8 cellular contexts compared by ENCODE assay signal in genomic region chr1:209248649-209249279, GRCh38.
DNase-seq lines count a peak whose midpoint lies in the region; ATAC-seq, FAIRE-seq and TF ChIP-seq lines count a peak whose summit lies in the region.

No MANE protein-coding gene starts in this region.

- TF ChIP-seq CTCF in GM12875 (IDR thresholded peaks at IDR 0.05; ENCODE audit: borderline replicate concordance, insufficient read depth, low read depth, low read length): peak; percentile 76
- TF ChIP-seq CTCF in brain microvascular endothelial cell (IDR thresholded peaks at IDR 0.05; ENCODE audit: low read depth, low read length, missing control alignments): peak; percentile 86
- TF ChIP-seq CTCF in keratinocyte (optimal IDR thresholded peaks at IDR 0.05 in 1 of 3, IDR thresholded peaks at IDR 0.05 in 1 of 3, conservative IDR thresholded peaks at IDR 0.05 in 1 of 3; ENCODE audit: extremely low read depth in 1 of 3, insufficient read depth in 2 of 3, low read length in 3 of 3): peak; percentile 76 to 94 (median 79)

- no peaks in the 10 kb centered on the region for H3K27me3 ChIP-seq in brain microvascular endothelial cell (replicated peaks)
- no peaks in the 10 kb centered on the region for H3K27me3 ChIP-seq in keratinocyte (ENCODE audit: control insufficient read depth, extremely low read depth, insufficient read depth, low read length)

- peak; percentile 64 for ATAC-seq in HG02623 (IDR thresholded peaks at IDR 0.05; ENCODE audit: unreplicated experiment)

- H3K27ac ChIP-seq in brain microvascular endothelial cell (no peak overlapping the region), keratinocyte (ENCODE audit: control insufficient read depth, insufficient read depth, low read length) (no peak overlapping the region)

- no peaks in the 10 kb centered on the region for H3K79me2 ChIP-seq in keratinocyte (ENCODE audit: control insufficient read depth, insufficient read depth, low read length)

- H3K9me3 ChIP-seq in keratinocyte (ENCODE audit: control insufficient read depth, low read depth, low read length): no peaks in the 10 kb centered on the region

- H4K20me1 ChIP-seq in keratinocyte (ENCODE audit: control insufficient read depth, extremely low read depth, insufficient read depth, low read length): no peaks in the 10 kb centered on the region

- in situ Hi-C loops in ACHN (cut with HindIII; ENCODE audit: low pct_ligation_motif_present, low pct_unique_long_range_greater_than_20kb, low sequenced_read_pairs): no loop called here
- in situ Hi-C loops in brain microvascular endothelial cell (cut with HindIII; ENCODE audit: low pct_ligation_motif_present, low sequenced_read_pairs): no loop called here

- H3K36me3 ChIP-seq in brain microvascular endothelial cell (replicated peaks) (no peaks in the 10 kb centered on the region), keratinocyte (ENCODE audit: control insufficient read depth in 2 of 2, extremely low read depth in 1 of 2, insufficient read depth in 2 of 2, low read length in 2 of 2) (no peaks in the 10 kb centered on the region)

- H3K9me1 ChIP-seq in keratinocyte (ENCODE audit: control insufficient read depth, extremely low read depth, insufficient read depth, low read length): no peaks in the 10 kb centered on the region

- H2AFZ ChIP-seq in keratinocyte (ENCODE audit: control insufficient read depth, low read length): no peak overlapping the region

- H3K9ac ChIP-seq in keratinocyte (ENCODE audit: control insufficient read depth, extremely low read depth, insufficient read depth, low read length): no peak overlapping the region

- DNase-seq in ACHN (peak; percentile 69), NCI-H1092 (lab: John Stamatoyannopoulos, UW) (peak; percentile 63), SK-N-DZ (ENCODE audit: low spot score) (peak; percentile 76), brain microvascular endothelial cell (peak; percentile 73), keratinocyte (ENCODE audit: low read depth, low spot score) (peak; percentile 53)
- peak; percentile 8 for DNase-seq in stimulated activated CD4-positive, alpha-beta T cell treated with anti-CD3 and anti-CD28 coated beads, Interleukin-4, amount 100 ng/mL, for 1 hour

- H3K4me1 ChIP-seq in keratinocyte (ENCODE audit: control insufficient read depth, extremely low read depth, insufficient read depth, low read length): no peaks in the 10 kb centered on the region

- peak; percentile 99 for FAIRE-seq in keratinocyte (lab: Jason Lieb, UNC)

- dilution Hi-C loops in keratinocyte (cut with MboI; ENCODE audit: extremely low pct_ligation_motif_present, low sequenced_read_pairs): no loop called here

- H3K4me3 ChIP-seq in GM12875 (ENCODE audit: low read depth, low read length) (no peak overlapping the region), brain microvascular endothelial cell (ENCODE audit: low read depth, low read length) (no peak overlapping the region), keratinocyte (ENCODE audit: control insufficient read depth in 2 of 3, extremely low read depth in 1 of 3, insufficient read depth in 2 of 3, low read depth in 1 of 3, low read length in 3 of 3) (no peak overlapping the region)

- H3K4me2 ChIP-seq in keratinocyte (ENCODE audit: control insufficient read depth, extremely low read depth, insufficient read depth, low read depth, low read length): no peak overlapping the region

Comparison
In these comparisons a context has a peak if more than half of its experiments do, and no peak if none do; other contexts are left out.
1. DNase-seq: peak in every context shown above with its lines; median percentile 76 in SK-N-DZ; 73 in brain microvascular endothelial cell; 69 in ACHN; 63 in NCI-H1092; 53 in keratinocyte; 8 in stimulated activated CD4-positive, alpha-beta T cell treated with anti-CD3 and anti-CD28 coated beads, Interleukin-4, amount 100 ng/mL, for 1 hour.